33 cellular contexts compared by ENCODE assay signal in the genomic region with DNA sequence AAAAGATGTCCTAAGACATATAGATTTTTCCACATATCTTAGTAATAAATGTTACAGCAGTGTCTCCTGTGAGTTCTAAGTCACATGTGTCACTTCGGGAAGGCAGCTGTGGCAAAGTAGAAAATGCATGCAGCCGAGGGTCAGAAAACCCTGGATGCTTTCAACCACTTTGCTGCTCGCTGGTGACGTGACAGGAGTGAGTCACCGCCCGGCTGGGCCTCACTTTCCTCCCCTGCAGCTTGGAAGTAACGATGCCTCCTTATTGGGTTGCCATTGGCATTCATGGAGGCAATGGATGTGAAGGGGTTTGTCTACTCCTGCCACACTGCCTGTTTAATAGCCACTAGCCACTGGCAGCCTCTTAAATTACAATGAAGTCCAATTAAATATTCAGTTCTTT.
A peak's percentile ranks its signal among the peaks of the same experiment; 100 is the strongest.
DNase-seq lines count a peak whose midpoint lies in the region; ATAC-seq, FAIRE-seq and TF ChIP-seq lines count a peak whose summit lies in the region.
"Had no signal": no experiment of that assay in that cellular context is flagged by ENCODE, and none has a peak within 500 bp of the region (broad histone marks: within the 10 kb centered on the region; RNA-seq: fewer than 3 reads in every experiment).

No MANE protein-coding gene starts in this region.

- WGBS in HepG2 (ENCODE audit: low lambda C conversion rate) = 0% methylated on average over 7 of the region's 7 CpGs
- WGBS in right lobe of liver (ENCODE audit: insufficient coverage, low coverage, low lambda C conversion rate, missing lambda C conversion rate) = 61% methylated on average over 3 of the region's 7 CpGs

- H3K36me3 ChIP-seq in HepG2 (replicated peaks in 1 of 2; ENCODE audit: control insufficient read depth in 1 of 2, insufficient read depth in 2 of 2, low read length in 2 of 2) = no peaks in the 10 kb centered on the region
- no peaks in the 10 kb centered on the region for H3K36me3 ChIP-seq in right lobe of liver
- H3K36me3 ChIP-seq: SJCRH30, thoracic aorta, vagina had no signal

- H3K27me3 ChIP-seq in HepG2 (ENCODE audit: control insufficient read depth in 1 of 2, insufficient read depth in 2 of 2, low read length in 2 of 2) = peaks cover 1 to 34% of the 10 kb centered on the region in 2 experiments
- no peaks in the 10 kb centered on the region for H3K27me3 ChIP-seq in right lobe of liver
- H3K27me3 ChIP-seq: SJCRH30, vagina had no signal

- no peak for TF ChIP-seq RAD21 in HepG2 (CRISPR knock-in tag; IDR thresholded peaks at IDR 0.05)

- H3K4me1 ChIP-seq in HepG2 (ENCODE audit: insufficient read depth, low read length) (no peaks in the 10 kb centered on the region), right lobe of liver (no peaks in the 10 kb centered on the region)
- H3K4me1 ChIP-seq: vagina had no signal

- intact Hi-C loops in HepG2 (cut with micrococcal nuclease; ENCODE audit: unreplicated experiment) (no loop called here), right lobe of liver (cut with DNase I) (no loop called here)

- no peak overlapping the region for H3K4me3 Mint-ChIP-seq in activated T-cell treated with anti-CD3 and anti-CD28 coated beads, Interleukin-2, amount 50 U/mL, for 24 hours
- H3K4me3 Mint-ChIP-seq: activated CD4-positive, alpha-beta T cell treated with anti-CD3 and anti-CD28 coated beads, Interleukin-2, amount 10 ng/mL, durations not matched to agents 7 days and 5 days; activated naive CD8-positive, alpha-beta T cell; CD4-positive, CD25-positive, alpha-beta regulatory T cell; dendritic cell treated with granulocyte-macrophage colony-stimulating factor and Interleukin-4, amounts not matched to agents 40 ng/mL and 50 ng/mL, for 4 days; natural killer cell; stimulated activated naive CD8-positive, alpha-beta T cell treated with anti-CD3 and anti-CD28 coated beads, Interleukin-15, amount 100 ng/mL, for 72 hours; T-cell had no signal

- no peak for TF ChIP-seq CTCF in HepG2 (CRISPR knock-in tag; IDR thresholded peaks at IDR 0.05)
- no peak for TF ChIP-seq CTCF in right lobe of liver (IDR thresholded peaks at IDR 0.05)

- no peaks in the 10 kb centered on the region for H3K9me3 Mint-ChIP-seq in activated T-cell treated with anti-CD3 and anti-CD28 coated beads, Interleukin-2, amount 50 U/mL, for 24 hours
- H3K9me3 Mint-ChIP-seq: activated CD4-positive, alpha-beta T cell treated with anti-CD3 and anti-CD28 coated beads, Interleukin-2, amount 10 ng/mL, durations not matched to agents 7 days and 5 days; dendritic cell treated with granulocyte-macrophage colony-stimulating factor and Interleukin-4, amounts not matched to agents 40 ng/mL and 50 ng/mL, for 4 days; natural killer cell; stimulated activated naive CD8-positive, alpha-beta T cell treated with anti-CD3 and anti-CD28 coated beads, Interleukin-15, amount 100 ng/mL, for 72 hours; T-cell had no signal

- no peak overlapping the region for H3K4me2 ChIP-seq in HepG2 (ENCODE audit: low read depth, low read length)

- CTCF ChIA-PET in HepG2 (lab: Yijun Ruan, JAX; ENCODE audit: low intra/inter-chr PET ratio, low total read pairs) = no interaction called here

- POLR2A ChIA-PET in HepG2 (lab: Yijun Ruan, JAX) = no interaction called here

- no peak overlapping the region for H3K4me3 ChIP-seq in HepG2 (replicated peaks in 1 of 3; ENCODE audit: insufficient read depth in 1 of 3, low read depth in 2 of 3, low read length in 3 of 3)
- H3K4me3 ChIP-seq in right lobe of liver = no peak overlapping the region
- H3K4me3 ChIP-seq: lung, SJCRH30, thoracic aorta, vagina had no signal

- no peaks in the 10 kb centered on the region for H3K4me1 Mint-ChIP-seq in activated T-cell treated with anti-CD3 and anti-CD28 coated beads, Interleukin-2, amount 50 U/mL, for 24 hours (ENCODE audit: low read depth)
- H3K4me1 Mint-ChIP-seq: activated CD4-positive, alpha-beta T cell treated with anti-CD3 and anti-CD28 coated beads, Interleukin-2, amount 10 ng/mL, durations not matched to agents 7 days and 5 days; CD4-positive, CD25-positive, alpha-beta regulatory T cell; natural killer cell; stimulated activated naive CD8-positive, alpha-beta T cell treated with anti-CD3 and anti-CD28 coated beads, Interleukin-15, amount 100 ng/mL, for 72 hours; T-cell had no signal

- in situ Hi-C loops in HepG2 (cut with HindIII; ENCODE audit: extremely low pct_ligation_motif_present, low pct_unique_long_range_greater_than_20kb) = no loop called here

- H3K9me3 ChIP-seq in HepG2 (ENCODE audit: low read length) = no peaks in the 10 kb centered on the region
- no peaks in the 10 kb centered on the region for H3K9me3 ChIP-seq in right lobe of liver
- H3K9me3 ChIP-seq: SJCRH30, thoracic aorta, vagina had no signal

- TF ChIP-seq POLR2A in HepG2 (IDR thresholded peaks at IDR 0.05; ENCODE audit: insufficient read depth in 1 of 2, low read depth in 2 of 2, low read length in 2 of 2) (no peak), right lobe of liver (IDR thresholded peaks at IDR 0.05) (no peak)

- no peaks in the 10 kb centered on the region for H4K20me1 ChIP-seq in HepG2 (ENCODE audit: insufficient read depth, low read length)

- no peak for ATAC-seq in HepG2
- no peak for ATAC-seq in right lobe of liver
- no peak for ATAC-seq in HG03280 (IDR thresholded peaks at IDR 0.05; ENCODE audit: unreplicated experiment)
- ATAC-seq: foreskin keratinocyte; natural killer cell; stimulated activated naive CD8-positive, alpha-beta T cell treated with anti-CD3 and anti-CD28 coated beads, Interleukin-15, amount 100 ng/mL, for 72 hours; T-cell had no signal

- H3K27ac Mint-ChIP-seq in activated T-cell treated with anti-CD3 and anti-CD28 coated beads, Interleukin-2, amount 50 U/mL, for 24 hours = no peak overlapping the region
- H3K27ac Mint-ChIP-seq: activated CD4-positive, alpha-beta T cell treated with anti-CD3 and anti-CD28 coated beads, Interleukin-2, amount 10 ng/mL, durations not matched to agents 7 days and 5 days; activated naive CD8-positive, alpha-beta T cell; CD4-positive, CD25-positive, alpha-beta regulatory T cell; dendritic cell treated with granulocyte-macrophage colony-stimulating factor and Interleukin-4, amounts not matched to agents 40 ng/mL and 50 ng/mL, for 4 days; natural killer cell; stimulated activated naive CD8-positive, alpha-beta T cell treated with anti-CD3 and anti-CD28 coated beads, Interleukin-15, amount 100 ng/mL, for 72 hours; T-cell had no signal

- no peak overlapping the region for H2AFZ ChIP-seq in HepG2 (ENCODE audit: low read length)

- H3K27me3 Mint-ChIP-seq in activated T-cell treated with anti-CD3 and anti-CD28 coated beads, Interleukin-2, amount 50 U/mL, for 24 hours = peaks cover 42% of the 10 kb centered on the region

- H3K9ac ChIP-seq in HepG2 (ENCODE audit: insufficient read depth, low read depth, low read length) = no peak overlapping the region

- FAIRE-seq in HepG2 (lab: Jason Lieb, UNC) = no peak
- no peak for FAIRE-seq in urothelium cell line (lab: Jason Lieb, UNC)
- FAIRE-seq: small intestine had no signal

- no peak overlapping the region for H3K27ac ChIP-seq in HepG2 (ENCODE audit: extremely low read length, insufficient read depth, low read length)
- H3K27ac ChIP-seq in right lobe of liver = no peak overlapping the region
- H3K27ac ChIP-seq: foreskin keratinocyte, SJCRH30, thoracic aorta, vagina had no signal

- TF ChIP-seq EP300 in HepG2 (IDR thresholded peaks at IDR 0.05; ENCODE audit: low read depth in 2 of 2, low read length in 2 of 2) (no peak), HepG2 (CRISPR knock-in tag; IDR thresholded peaks at IDR 0.05; ENCODE audit: borderline replicate concordance) (no peak)

- DNase-seq in HepG2 (ENCODE audit: low spot score) = no peak
- DNase-seq in right lobe of liver = no peak
- peak; percentile 80 for DNase-seq in astrocyte of the hippocampus (ENCODE audit: low read depth, low spot score)
- DNase-seq in iris pigment epithelial cell (ENCODE audit: low read depth) = peak; percentile 15
- DNase-seq in urothelium cell line (ENCODE audit: low spot score) = peak; percentile 41
- DNase-seq in activated CD4-positive, CD25-positive, alpha-beta regulatory T cell (lab: John Stamatoyannopoulos, UW) = no peak
- DNase-seq in activated T-cell treated with anti-CD3 and anti-CD28 coated beads, Interleukin-2, amount 50 U/mL, for 24 hours = no peak
- DNase-seq: activated CD4-positive, alpha-beta T cell treated with anti-CD3 and anti-CD28 coated beads, Interleukin-2, amount 10 ng/mL, durations not matched to agents 7 days and 5 days; activated effector memory CD4-positive, alpha-beta T cell treated with anti-CD3 and anti-CD28 coated beads, Interleukin-2, amount 50 U/mL, for 16 hours; AML-193; anterior cingulate cortex; CD4-positive, CD25-positive, alpha-beta regulatory T cell; central memory CD4-positive, alpha-beta T cell; DND-41; erythroblast; foreskin keratinocyte; H7; Kasumi-1; MV-4-11; natural killer cell; NCI-H146; NCI-H748 treated with DMSO at 0.1 percent for 48 hours; RPMI8226; SJCRH30; small intestine; stimulated activated naive CD8-positive, alpha-beta T cell treated with anti-CD3 and anti-CD28 coated beads, Interleukin-15, amount 100 ng/mL, for 72 hours; T-cell had no signal

- no TSS peak for BruUV-seq in HepG2 (replicated peaks; lab: Mats Ljungman, UMichigan)

- no peaks in the 10 kb centered on the region for H3K79me2 ChIP-seq in HepG2 (ENCODE audit: insufficient read depth, low read length)

- H3K36me3 Mint-ChIP-seq in activated T-cell treated with anti-CD3 and anti-CD28 coated beads, Interleukin-2, amount 50 U/mL, for 24 hours (ENCODE audit: low read depth) = no peaks in the 10 kb centered on the region
- H3K36me3 Mint-ChIP-seq: activated naive CD8-positive, alpha-beta T cell; CD4-positive, CD25-positive, alpha-beta regulatory T cell; natural killer cell; T-cell had no signal

Comparison
In these comparisons a context has a peak if more than half of its experiments do, and no peak if none do; other contexts are left out.
1. DNase-seq: peak in astrocyte of the hippocampus (single experiment), iris pigment epithelial cell (single experiment) and urothelium cell line (single experiment); none in HepG2 (single experiment), right lobe of liver (0 of 3), activated CD4-positive, CD25-positive, alpha-beta regulatory T cell (0 of 4) and activated T-cell treated with anti-CD3 and anti-CD28 coated beads, Interleukin-2, amount 50 U/mL, for 24 hours (single experiment).